ENCODE assay signal across 8 cellular contexts in genomic region chr10:31318854-31319601, GRCh38. TPM values are rescaled to one million over a fixed set of nuclear protein-coding genes. Genes with fewer than 3 reads are reported as not detected.
DNase-seq lines count a peak whose midpoint lies in the region; ATAC-seq and TF ChIP-seq lines count a peak whose summit lies in the region.

TSS of gene ZEB1 (plus strand) at chr10:31319216. CDS start at chr10:31319235, 19 bp downstream.

- intact Hi-C loops in CD14-positive monocyte (cut with micrococcal nuclease), result no loop called here

- H3K4me1 Mint-ChIP-seq in CD14-positive monocyte, result peaks cover 22% of the 10 kb centered on the region

- DNase-seq in CD14-positive monocyte (ENCODE audit: low spot score) (peak; percentile 54), NCI-H748 treated with DMSO at 0.1 percent for 48 hours (lab: John Stamatoyannopoulos, UW) (peak; percentile 67), medulla oblongata (ENCODE audit: extremely low spot score) (peak; percentile 63)
- DNase-seq in activated CD8-positive, alpha-beta memory T cell treated with anti-CD3 and anti-CD28 coated beads for 1 hour (ENCODE audit: extremely low read depth in 1 of 2, low read depth in 1 of 2), result peak; percentile 78 to 84
- peak; percentile 92 for DNase-seq in effector CD8-positive, alpha-beta T cell (lab: John Stamatoyannopoulos, UW)
- peak; percentile 83 for DNase-seq in stimulated activated CD8-positive, alpha-beta memory T cell treated with anti-CD3 and anti-CD28 coated beads, Interleukin-12 subunit alpha, Interleukin-12 subunit beta, amount 100 ng/mL, for 24 hours (ENCODE audit: extremely low read depth)

- H3K27me3 Mint-ChIP-seq in CD14-positive monocyte (ENCODE audit: low read depth in 3 of 3), result peaks cover 37 to 56% (median 37%) of the 10 kb centered on the region in 3 donors

- no peak for TF ChIP-seq CTCF in CD14-positive monocyte (IDR thresholded peaks at IDR 0.05)

- H3K27ac Mint-ChIP-seq in CD14-positive monocyte, result peak within 1 kb of the TSS in 3 of 7 donors; percentile 43 to 80 (median 58)

- peaks cover 0 to 9% (median 4%) of the 10 kb centered on the region in 7 donors for H3K9me3 Mint-ChIP-seq in CD14-positive monocyte

- peak within 1 kb of the TSS; percentile 94 to 98 for H3K4me3 Mint-ChIP-seq in CD14-positive monocyte

- ATAC-seq in GM19351 (IDR thresholded peaks at IDR 0.05; ENCODE audit: unreplicated experiment) (peak; percentile 36), HG03521 (IDR thresholded peaks at IDR 0.05; ENCODE audit: unreplicated experiment) (peak; percentile 29)

- H3K36me3 Mint-ChIP-seq in CD14-positive monocyte, result peaks cover 0 to 3% of the 10 kb centered on the region in 2 donors

RNA-seq across cellular contexts. Expression of gene ZEB1, which starts in this region (rescaled TPM):
- under 1 TPM; 0.13 to 0.20 TPM for polyA plus RNA-seq in CD14-positive monocyte

Comparison
In these comparisons a context has a peak if more than half of its experiments do, and no peak if none do; other contexts are left out.
1. Peak in every context shown above with its lines: DNase-seq and ATAC-seq.
2. Peak in DNase-seq in CD14-positive monocyte; RNA of the gene not detected or under 1 TPM.